Comparison of ENCODE assay signal across 22 cellular contexts in genomic region chr4:12644261-12644660, GRCh38.
DNase-seq lines count a peak whose midpoint lies in the region; ATAC-seq, FAIRE-seq and TF ChIP-seq lines count a peak whose summit lies in the region.
"Had no signal": no experiment of that assay in that cellular context is flagged by ENCODE, and none has a peak within 500 bp of the region (broad histone marks: within the 10 kb centered on the region; RNA-seq: fewer than 3 reads in every experiment).

No MANE protein-coding gene starts in this region.

- H3K4me3 ChIP-seq in MM.1S (ENCODE audit: low read length) = no peak overlapping the region
- no peak overlapping the region for H3K4me3 ChIP-seq in GM12878
- H3K4me3 ChIP-seq: A549; BLaER1 treated with 17β-estradiol and CSF1 and Interleukin-3, amounts not matched to agents 10 nM and 100 nM had no signal

- no TSS peak for BruUV-seq in GM12878 (replicated peaks; lab: Mats Ljungman, UMichigan)

- TF ChIP-seq RAD21 in GM12878 (IDR thresholded peaks at IDR 0.05; ENCODE audit: insufficient read depth, low read depth, low read length) = no peak

- H3K9ac ChIP-seq in MM.1S (ENCODE audit: low read length) = no peak overlapping the region
- no peak overlapping the region for H3K9ac ChIP-seq in GM12878 (ENCODE audit: control insufficient read depth, insufficient read depth, low read length)
- H3K9ac ChIP-seq: BLaER1 treated with 17β-estradiol and CSF1 and Interleukin-3, amounts not matched to agents 10 nM and 100 nM had no signal

- no peaks in the 10 kb centered on the region for H3F3A ChIP-seq in MM.1S (ENCODE audit: insufficient read depth, low read length)

- no peak overlapping the region for H3K27ac ChIP-seq in MM.1S (ENCODE audit: low read length)
- no peak overlapping the region for H3K27ac ChIP-seq in GM12878 (ENCODE audit: control insufficient read depth, insufficient read depth)
- H3K27ac ChIP-seq: 22Rv1; A549; BLaER1 treated with 17β-estradiol and CSF1 and Interleukin-3, amounts not matched to agents 10 nM and 100 nM; C4-2B had no signal

- RAD21 ChIA-PET in GM12878 (lab: Charles Lee; ENCODE audit: unreplicated experiment) = no interaction called here

- H3K27ac Mint-ChIP-seq in activated CD8-positive, alpha-beta memory T cell treated with anti-CD3 and anti-CD28 coated beads, Interleukin-2, amount 10 ng/mL, durations not matched to agents 7 days and 5 days = no peak overlapping the region
- H3K27ac Mint-ChIP-seq: B cell; CD4-positive, alpha-beta T cell; CD8-positive, alpha-beta T cell had no signal

- no peak for FAIRE-seq in GM12878 (lab: Jason Lieb, UNC)
- FAIRE-seq: A549, D721Med, G401.6, GM12892, GM19239 had no signal

- TF ChIP-seq EP300 in GM12878 (IDR thresholded peaks at IDR 0.05; ENCODE audit: borderline replicate concordance in 1 of 2, control insufficient read depth in 1 of 2, low read depth in 2 of 2, low read length in 2 of 2) = no peak

- H3K9me3 ChIP-seq in MM.1S (replicated peaks; ENCODE audit: insufficient read depth, low read length) (no peaks in the 10 kb centered on the region), GM12878 (replicated peaks; ENCODE audit: control insufficient read depth, insufficient read depth, low read length) (no peaks in the 10 kb centered on the region)
- H3K9me3 ChIP-seq: A549, Caco-2 had no signal

- H3K9me2 ChIP-seq in MM.1S (replicated peaks; ENCODE audit: insufficient read depth, low read length) = no peaks in the 10 kb centered on the region

- ATAC-seq in HG02852 (IDR thresholded peaks at IDR 0.05; ENCODE audit: unreplicated experiment) = peak; percentile 57
- no peak for ATAC-seq in GM12878
- ATAC-seq in activated CD8-positive, alpha-beta memory T cell treated with anti-CD3 and anti-CD28 coated beads, Interleukin-2, amount 10 ng/mL, durations not matched to agents 7 days and 5 days = no peak
- ATAC-seq: A549; CD8-positive, alpha-beta T cell had no signal

- no peaks in the 10 kb centered on the region for H3K79me2 ChIP-seq in MM.1S (ENCODE audit: low read length)
- no peaks in the 10 kb centered on the region for H3K79me2 ChIP-seq in GM12878 (ENCODE audit: control insufficient read depth, insufficient read depth, low read length)

- SMC1A ChIA-PET in GM12878 (lab: Charles Lee; ENCODE audit: uncharacterized antibody, unreplicated experiment) = no interaction called here

- H3K4me1 Mint-ChIP-seq in activated CD8-positive, alpha-beta memory T cell treated with anti-CD3 and anti-CD28 coated beads, Interleukin-2, amount 10 ng/mL, durations not matched to agents 7 days and 5 days = no peaks in the 10 kb centered on the region
- H3K4me1 Mint-ChIP-seq: B cell had no signal

- 0% methylated on average over 1 of the region's 1 CpG for WGBS in GM12878 (ENCODE audit: insufficient coverage, insufficient replicate concordance, low lambda C conversion rate, missing lambda C conversion rate)

- H3K36me3 ChIP-seq in MM.1S (replicated peaks; ENCODE audit: insufficient read depth, low read length) (no peaks in the 10 kb centered on the region), GM12878 (ENCODE audit: control insufficient read depth in 2 of 2, insufficient read depth in 2 of 2, low read length in 1 of 2) (no peaks in the 10 kb centered on the region)
- H3K36me3 ChIP-seq: BLaER1 treated with 17β-estradiol and CSF1 and Interleukin-3, amounts not matched to agents 10 nM and 100 nM had no signal

- CTCF ChIA-PET in GM12878 (lab: Yijun Ruan, JAX) = interaction anchor here (1.2 kb wide), 1 partner anchor 11 kb away, joined by 6 read pairs; no protein-coding TSS in a partner anchor
- CTCF ChIA-PET in activated CD8-positive, alpha-beta memory T cell treated with anti-CD3 and anti-CD28 coated beads, Interleukin-2, amount 10 ng/mL, durations not matched to agents 7 days and 5 days (lab: Charles Lee) = no interaction called here

- H3K9me3 Mint-ChIP-seq in activated CD8-positive, alpha-beta memory T cell treated with anti-CD3 and anti-CD28 coated beads, Interleukin-2, amount 10 ng/mL, durations not matched to agents 7 days and 5 days (ENCODE audit: low read depth) = no peaks in the 10 kb centered on the region
- H3K9me3 Mint-ChIP-seq: CD4-positive, alpha-beta T cell; CD8-positive, alpha-beta T cell had no signal

- H2AFZ ChIP-seq in MM.1S (ENCODE audit: low read length) (no peak overlapping the region), GM12878 (ENCODE audit: control insufficient read depth, low read depth, low read length) (no peak overlapping the region)

- in situ Hi-C loops in GM12878 (cut with MboI) = loop anchor here (25.0 kb wide), 1 partner anchor 882 kb away; no protein-coding TSS in a partner anchor

- POLR2A ChIA-PET in GM12878 (lab: Charles Lee) = no interaction called here

- H3K4me3 Mint-ChIP-seq in activated CD8-positive, alpha-beta memory T cell treated with anti-CD3 and anti-CD28 coated beads, Interleukin-2, amount 10 ng/mL, durations not matched to agents 7 days and 5 days = no peak overlapping the region
- H3K4me3 Mint-ChIP-seq: B cell; CD4-positive, alpha-beta T cell; CD8-positive, alpha-beta T cell had no signal

- H3K4me2 ChIP-seq in MM.1S (ENCODE audit: low read depth, low read length) (no peak overlapping the region), GM12878 (ENCODE audit: control insufficient read depth, insufficient read depth) (no peak overlapping the region)
- H3K4me2 ChIP-seq: A549 had no signal

- H4K20me1 ChIP-seq in MM.1S (ENCODE audit: insufficient read depth, low read length) (no peaks in the 10 kb centered on the region), GM12878 (ENCODE audit: control insufficient read depth, insufficient read depth) (no peaks in the 10 kb centered on the region)
- H4K20me1 ChIP-seq: BLaER1 treated with 17β-estradiol and CSF1 and Interleukin-3, amounts not matched to agents 10 nM and 100 nM had no signal

- TF ChIP-seq POLR2A in GM12878 (IDR thresholded peaks at IDR 0.05; ENCODE audit: low read depth, low read length) = no peak

- H3K4me1 ChIP-seq in MM.1S (ENCODE audit: low read length) (peaks cover 14% of the 10 kb centered on the region), GM12878 (ENCODE audit: control insufficient read depth, insufficient read depth, low read length) (no peaks in the 10 kb centered on the region)
- H3K4me1 ChIP-seq: A549, Caco-2 had no signal

- DNase-seq in MM.1S = peak; percentile 18
- no peak for DNase-seq in GM12878 (ENCODE audit: low read depth, low spot score)
- DNase-seq in activated T-cell treated with anti-CD3 and anti-CD28 coated beads, Interleukin-2, amount 50 U/mL, for 1 hour = no peak
- no peak for DNase-seq in activated CD8-positive, alpha-beta memory T cell treated with anti-CD3 and anti-CD28 coated beads, Interleukin-2, amount 50 U/mL, for 48 hours
- DNase-seq in activated CD8-positive, alpha-beta memory T cell treated with anti-CD3 and anti-CD28 coated beads, Interleukin-2, amount 10 ng/mL, durations not matched to agents 7 days and 5 days = no peak
- DNase-seq: AML-193; Caco-2; Calu3; CD4-positive, alpha-beta T cell; CD8-positive, alpha-beta T cell; DMS79 treated with DMSO at 0.1 percent for 48 hours; GF-D8 had no signal

- TF ChIP-seq CTCF in MM.1S (IDR thresholded peaks at IDR 0.05; ENCODE audit: low read length) (no peak), GM12878 (IDR thresholded peaks at IDR 0.05 in 2 of 3, conservative IDR thresholded peaks at IDR 0.05 in 1 of 3; ENCODE audit: control insufficient read depth in 2 of 3, extremely low read depth in 1 of 3, insufficient read depth in 1 of 3, low read depth in 3 of 3, low read length in 3 of 3) (no peak)

- no peaks in the 10 kb centered on the region for H3K36me3 Mint-ChIP-seq in activated CD8-positive, alpha-beta memory T cell treated with anti-CD3 and anti-CD28 coated beads, Interleukin-2, amount 10 ng/mL, durations not matched to agents 7 days and 5 days
- H3K36me3 Mint-ChIP-seq: CD8-positive, alpha-beta T cell had no signal

- no peaks in the 10 kb centered on the region for H3K27me3 Mint-ChIP-seq in activated CD8-positive, alpha-beta memory T cell treated with anti-CD3 and anti-CD28 coated beads, Interleukin-2, amount 10 ng/mL, durations not matched to agents 7 days and 5 days

- intact Hi-C loops in GM12878 (cut with micrococcal nuclease; ENCODE audit: unreplicated experiment) = no loop called here

- no peaks in the 10 kb centered on the region for H3K27me3 ChIP-seq in MM.1S (replicated peaks; ENCODE audit: insufficient read depth, low read length)
- H3K27me3 ChIP-seq in GM12878 (replicated peaks in 1 of 2; ENCODE audit: control insufficient read depth in 2 of 2, insufficient read depth in 2 of 2, low read length in 1 of 2) = no peaks in the 10 kb centered on the region
- H3K27me3 ChIP-seq: BLaER1 treated with 17β-estradiol and CSF1 and Interleukin-3, amounts not matched to agents 10 nM and 100 nM had no signal

TF ChIP-seq in GM12878, 131 proteins besides CTCF, POLR2A, EP300 and RAD21:
- TF ChIP-seq TAF1 (IDR thresholded peaks at IDR 0.05; ENCODE audit: borderline replicate concordance, low read depth, low read length) = no peak
- 0 out of 2 replicates have a peak, but pooled peaks have one; percentile 32 for TF ChIP-seq NFIC (IDR thresholded peaks at IDR 0.05; ENCODE audit: low read depth, low read length)
- no peak for TF ChIP-seq WRNIP1 (IDR thresholded peaks at IDR 0.05; ENCODE audit: borderline replicate concordance, low read depth, low read length)
- no peak for TF ChIP-seq ZNF217 (IDR thresholded peaks at IDR 0.05)
- no peak for TF ChIP-seq IKZF2 (IDR thresholded peaks at IDR 0.05)
- TF ChIP-seq ZNF274 (IDR thresholded peaks at IDR 0.05; ENCODE audit: insufficient read depth, insufficient read length) = no peak
- TF ChIP-seq CREM (IDR thresholded peaks at IDR 0.05; ENCODE audit: low read depth) = no peak
- TF ChIP-seq RUNX3 (IDR thresholded peaks at IDR 0.05; ENCODE audit: low read length) = peak; percentile 63
- TF ChIP-seq MXI1 (IDR thresholded peaks at IDR 0.05; ENCODE audit: low read depth, low read length) = no peak
- no peak for TF ChIP-seq POU2F2 (IDR thresholded peaks at IDR 0.05; ENCODE audit: borderline replicate concordance, low read depth, low read length)
- TF ChIP-seq NR2C1 (IDR thresholded peaks at IDR 0.05) = no peak
- no peak for TF ChIP-seq FOXM1 (IDR thresholded peaks at IDR 0.05; ENCODE audit: low read depth, low read length)
- TF ChIP-seq FOXK2 (IDR thresholded peaks at IDR 0.05) = no peak
- TF ChIP-seq RB1 (IDR thresholded peaks at IDR 0.05; ENCODE audit: borderline replicate concordance) = no peak
- no peak for TF ChIP-seq STAT3 (IDR thresholded peaks at IDR 0.05; ENCODE audit: low read depth, low read length)
